13 cellular contexts compared by ENCODE assay signal in the genomic region with DNA sequence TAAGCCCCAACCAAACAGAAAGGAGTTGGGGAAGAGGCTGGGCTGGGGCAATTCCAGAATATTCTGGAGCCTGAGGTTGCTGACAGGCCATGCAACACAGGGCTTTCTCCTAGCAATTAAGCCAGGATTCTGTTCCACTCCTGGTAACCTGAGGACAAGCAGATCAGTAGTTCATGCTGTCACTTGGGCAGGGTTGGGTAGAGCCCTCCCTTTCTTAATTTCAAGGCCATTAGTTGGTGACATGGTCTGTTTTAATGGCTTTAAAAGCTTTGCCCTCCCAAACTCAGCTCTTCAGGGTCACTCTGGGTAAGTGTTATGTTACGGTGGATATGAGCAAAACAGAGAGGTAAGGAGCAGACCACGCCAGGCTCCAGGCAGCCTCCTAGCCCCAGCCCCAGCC. TPM values are rescaled to one million over a fixed set of nuclear protein-coding genes. Genes with fewer than 3 reads are reported as not detected.
DNase-seq lines count a peak whose midpoint lies in the region; ATAC-seq and TF ChIP-seq lines count a peak whose summit lies in the region.
"Had no signal": no experiment of that assay in that cellular context is flagged by ENCODE, and none has a peak within 500 bp of the region (broad histone marks: within the 10 kb centered on the region; RNA-seq: fewer than 3 reads in every experiment).

No MANE protein-coding gene starts in this region.

- TF ChIP-seq POLR2A in right lobe of liver (IDR thresholded peaks at IDR 0.05) = no peak

- H3K9ac ChIP-seq in H9 (ENCODE audit: extremely low read depth, insufficient read length, low read length) = no peak overlapping the region
- peak overlapping the region in 2 of 5 donors; percentile 11 to 31 for H3K9ac ChIP-seq in subcutaneous abdominal adipose tissue (ENCODE audit: low read length in 5 of 5)
- H3K9ac ChIP-seq: neural progenitor cell had no signal

- peak overlapping the region; percentile 64; the same call in 1 of the 2 replicates for H3K14ac ChIP-seq in H9 (ENCODE audit: insufficient read depth, low read length)

- no peak overlapping the region for H2BK20ac ChIP-seq in H9 (ENCODE audit: low read depth, low read length, poor library complexity, severe bottlenecking)

- H3K36me3 ChIP-seq in WERI-Rb-1 (peaks cover 26% of the 10 kb centered on the region), mesodermal cell (ENCODE audit: control insufficient read depth, insufficient read depth, low read length) (peaks cover 34% of the 10 kb centered on the region), subcutaneous abdominal adipose tissue (ENCODE audit: control insufficient read depth in 5 of 5, insufficient read depth in 5 of 5, low read length in 5 of 5) (peaks cover 0 to 33% (median 26%) of the 10 kb centered on the region in 5 donors), right lobe of liver (no peaks in the 10 kb centered on the region)
- H3K36me3 ChIP-seq: neural progenitor cell had no signal

- no peaks in the 10 kb centered on the region for H4K20me1 ChIP-seq in H9 (ENCODE audit: control insufficient read depth, insufficient read depth, insufficient read length)

- no peak overlapping the region for H4K5ac ChIP-seq in H9 (ENCODE audit: insufficient read length, low read depth, low read length)

- intact Hi-C loops in right lobe of liver (cut with DNase I) = no loop called here

- H3K27ac ChIP-seq in H9 (ENCODE audit: insufficient read length, low read depth, low read length) = no peak overlapping the region
- peak overlapping the region; percentile 84 for H3K27ac ChIP-seq in WERI-Rb-1
- peak overlapping the region; percentile 58 for H3K27ac ChIP-seq in mesodermal cell (ENCODE audit: low read depth, low read length, severe bottlenecking)
- peak overlapping the region; percentile 4 for H3K27ac ChIP-seq in subcutaneous abdominal adipose tissue (ENCODE audit: low read depth, low read length)
- H3K27ac ChIP-seq in right lobe of liver = peak overlapping the region in 1 of 3 donors; percentile 51
- H3K27ac ChIP-seq: neural progenitor cell, SK-N-MC had no signal

- peaks cover 2% of the 10 kb centered on the region for H3K23me2 ChIP-seq in H9 (ENCODE audit: insufficient read length, low read depth, low read length, poor library complexity, severe bottlenecking)

- POLR2A ChIA-PET in naive thymus-derived CD8-positive, alpha-beta T cell (lab: Charles Lee) = interaction anchor here (0.6 kb wide), 1 partner anchor 100 kb away, joined by 4 read pairs; no protein-coding TSS in a partner anchor

- ATAC-seq in stimulated activated naive B cell treated with anti-CD40 and anti-IgM and Interleukin-4, amounts not matched to agents 10 μg/mL and 1 μg/mL and 100 μg/mL, for 72 hours (replicated peaks) = no peak
- no peak for ATAC-seq in naive thymus-derived CD8-positive, alpha-beta T cell
- ATAC-seq in right lobe of liver (no peak), HG02885 (IDR thresholded peaks at IDR 0.05; ENCODE audit: poor library complexity, unreplicated experiment) (no peak)

- no peaks in the 10 kb centered on the region for H3K27me3 ChIP-seq in H9 (ENCODE audit: insufficient read depth, low read length)
- H3K27me3 ChIP-seq in WERI-Rb-1 (ENCODE audit: insufficient read depth, low read depth, severe bottlenecking) = no peaks in the 10 kb centered on the region
- no peaks in the 10 kb centered on the region for H3K27me3 ChIP-seq in subcutaneous abdominal adipose tissue (ENCODE audit: control insufficient read depth in 5 of 5, insufficient read depth in 4 of 5, low read length in 5 of 5)
- H3K27me3 ChIP-seq in right lobe of liver = no peaks in the 10 kb centered on the region
- H3K27me3 ChIP-seq: neural progenitor cell had no signal

- no peak overlapping the region for H4K8ac ChIP-seq in H9 (replicated peaks; ENCODE audit: insufficient read length, low read depth, low read length)

- H2BK5ac ChIP-seq in H9 (ENCODE audit: insufficient read length, low read length) = no peak overlapping the region

- TF ChIP-seq CTCF in H9 (conservative IDR thresholded peaks at IDR 0.05) = no peak
- TF ChIP-seq CTCF in WERI-Rb-1 (IDR thresholded peaks at IDR 0.05; ENCODE audit: low read depth, low read length) = no peak
- TF ChIP-seq CTCF in right lobe of liver (IDR thresholded peaks at IDR 0.05) = no peak

- no peaks in the 10 kb centered on the region for H3K9me3 ChIP-seq in H9 (ENCODE audit: control insufficient read depth, low read depth, low read length)
- H3K9me3 ChIP-seq in WERI-Rb-1 (ENCODE audit: severe bottlenecking) = no peaks in the 10 kb centered on the region
- no peaks in the 10 kb centered on the region for H3K9me3 ChIP-seq in mesodermal cell (ENCODE audit: control insufficient read depth, low read length)
- no peaks in the 10 kb centered on the region for H3K9me3 ChIP-seq in subcutaneous abdominal adipose tissue (ENCODE audit: control insufficient read depth in 5 of 5, low read length in 5 of 5)
- H3K9me3 ChIP-seq in right lobe of liver = no peaks in the 10 kb centered on the region

- no peak overlapping the region for H3K56ac ChIP-seq in H9 (ENCODE audit: insufficient read length, low read depth, low read length)

- DNase-seq in H9 (no peak), WERI-Rb-1 (peak; percentile 75), right lobe of liver (no peak)
- no peak for DNase-seq in stimulated activated naive B cell treated with anti-CD40 and anti-IgM and Interleukin-4, amounts not matched to agents 10 μg/mL and 1 μg/mL and 100 μg/mL, for 72 hours
- no peak for DNase-seq in naive thymus-derived CD8-positive, alpha-beta T cell
- DNase-seq: GF-D8; stimulated activated CD8-positive, alpha-beta memory T cell treated with anti-CD3 and anti-CD28 coated beads, Interleukin-4, amount 100 ng/mL, for 48 hours had no signal

- no peaks in the 10 kb centered on the region; the same call in 1 of the 2 replicates for H3K27me3 Mint-ChIP-seq in H9 (ENCODE audit: low read depth)
- peaks cover 5 to 8% of the 10 kb centered on the region in 2 donors for H3K27me3 Mint-ChIP-seq in stimulated activated naive B cell treated with anti-CD40 and anti-IgM and Interleukin-4, amounts not matched to agents 10 μg/mL and 1 μg/mL and 100 μg/mL, for 72 hours
- H3K27me3 Mint-ChIP-seq in naive thymus-derived CD8-positive, alpha-beta T cell = peaks cover 0 to 5% (median 1%) of the 10 kb centered on the region in 5 donors

- no peak overlapping the region for H2BK15ac ChIP-seq in H9 (ENCODE audit: low read depth, low read length)

- no peak overlapping the region for H3K18ac ChIP-seq in H9 (ENCODE audit: insufficient read length, low read depth, low read length)

- H3T11ph ChIP-seq in H9 (ENCODE audit: low read length) = no peak overlapping the region

- no peak overlapping the region for H3K23ac ChIP-seq in H9 (ENCODE audit: insufficient read length, low read depth, low read length)

- no peaks in the 10 kb centered on the region for H3K79me2 ChIP-seq in H9 (ENCODE audit: insufficient read depth, low read length)

- H3K4ac ChIP-seq in H9 (ENCODE audit: low read depth, low read length) = no peak overlapping the region

- H3K9me3 Mint-ChIP-seq in H9 = no peaks in the 10 kb centered on the region
- no peaks in the 10 kb centered on the region for H3K9me3 Mint-ChIP-seq in stimulated activated naive B cell treated with anti-CD40 and anti-IgM and Interleukin-4, amounts not matched to agents 10 μg/mL and 1 μg/mL and 100 μg/mL, for 72 hours
- no peaks in the 10 kb centered on the region for H3K9me3 Mint-ChIP-seq in naive thymus-derived CD8-positive, alpha-beta T cell
- H3K9me3 Mint-ChIP-seq: neural progenitor cell had no signal

- no peak overlapping the region for H3K4me3 Mint-ChIP-seq in H9
- H3K4me3 Mint-ChIP-seq in stimulated activated naive B cell treated with anti-CD40 and anti-IgM and Interleukin-4, amounts not matched to agents 10 μg/mL and 1 μg/mL and 100 μg/mL, for 72 hours = no peak overlapping the region
- H3K4me3 Mint-ChIP-seq in naive thymus-derived CD8-positive, alpha-beta T cell = no peak overlapping the region
- H3K4me3 Mint-ChIP-seq: neural progenitor cell had no signal

- no peak overlapping the region for H2AK5ac ChIP-seq in H9 (ENCODE audit: insufficient read length, low read length)

- H3K4me1 ChIP-seq in H9 (ENCODE audit: insufficient read depth, low read length) = no peaks in the 10 kb centered on the region
- H3K4me1 ChIP-seq in mesodermal cell (ENCODE audit: control insufficient read depth, insufficient read depth, low read length, poor library complexity, severe bottlenecking) = peaks cover 22% of the 10 kb centered on the region
- H3K4me1 ChIP-seq in subcutaneous abdominal adipose tissue (ENCODE audit: control insufficient read depth in 5 of 5, insufficient read depth in 5 of 5, low read length in 5 of 5) = peaks cover 8 to 56% (median 50%) of the 10 kb centered on the region in 5 donors
- no peaks in the 10 kb centered on the region for H3K4me1 ChIP-seq in right lobe of liver

- no CpG with 5 or more reads among the region's 2 CpGs for WGBS in H9 (ENCODE audit: extremely low coverage, insufficient read length, low lambda C conversion rate)
- 85% methylated on average over 2 of the region's 2 CpGs; no CpG with 5 or more reads in 1 of the 2 experiments for WGBS in mesodermal cell (ENCODE audit: insufficient coverage in 2 of 2), 2 experiments
- WGBS in right lobe of liver (ENCODE audit: insufficient coverage, low coverage, low lambda C conversion rate, missing lambda C conversion rate) = no CpG with 5 or more reads among the region's 2 CpGs

- no peak overlapping the region for H2BK120ac ChIP-seq in H9 (ENCODE audit: low read depth, low read length, poor library complexity, severe bottlenecking)

- no peaks in the 10 kb centered on the region for H3K79me1 ChIP-seq in H9 (ENCODE audit: insufficient read depth, low read depth, low read length, poor library complexity, severe bottlenecking)

- peaks cover 16 to 22% of the 10 kb centered on the region in 2 experiments; a peak in 3 of 4 replicates for H3K4me1 Mint-ChIP-seq in H9
- H3K4me1 Mint-ChIP-seq in stimulated activated naive B cell treated with anti-CD40 and anti-IgM and Interleukin-4, amounts not matched to agents 10 μg/mL and 1 μg/mL and 100 μg/mL, for 72 hours = peaks cover 13 to 35% of the 10 kb centered on the region in 2 donors
- H3K4me1 Mint-ChIP-seq in naive thymus-derived CD8-positive, alpha-beta T cell = peaks cover 20 to 34% (median 28%) of the 10 kb centered on the region in 4 donors

- H3K27ac Mint-ChIP-seq in H9 = peak overlapping the region in 1 of 3 experiments; percentile 34; a peak in 3 of 7 replicates
- no peak overlapping the region for H3K27ac Mint-ChIP-seq in stimulated activated naive B cell treated with anti-CD40 and anti-IgM and Interleukin-4, amounts not matched to agents 10 μg/mL and 1 μg/mL and 100 μg/mL, for 72 hours
- H3K27ac Mint-ChIP-seq in naive thymus-derived CD8-positive, alpha-beta T cell = peak overlapping the region in 2 of 10 donors; percentile 28 to 63

- H3K4me3 ChIP-seq in WERI-Rb-1 (ENCODE audit: low read depth, low read length) (no peak overlapping the region), mesodermal cell (ENCODE audit: extremely low read depth, insufficient read depth, low read length, poor library complexity, severe bottlenecking) (no peak overlapping the region), subcutaneous abdominal adipose tissue (ENCODE audit: low read depth in 1 of 5, low read length in 5 of 5) (no peak overlapping the region), right lobe of liver (no peak overlapping the region)
- H3K4me3 ChIP-seq: neural progenitor cell, SK-N-MC had no signal

- H4K91ac ChIP-seq in H9 (ENCODE audit: insufficient read length, low read depth, low read length) = no peak overlapping the region

- H3K36me3 Mint-ChIP-seq in H9 (ENCODE audit: insufficient read depth in 1 of 3, low read depth in 3 of 3) = peaks cover 2 to 17% (median 15%) of the 10 kb centered on the region in 3 experiments; a peak in 6 of 7 replicates
- H3K36me3 Mint-ChIP-seq in stimulated activated naive B cell treated with anti-CD40 and anti-IgM and Interleukin-4, amounts not matched to agents 10 μg/mL and 1 μg/mL and 100 μg/mL, for 72 hours = peaks cover 0 to 2% of the 10 kb centered on the region in 2 donors
- H3K36me3 Mint-ChIP-seq in naive thymus-derived CD8-positive, alpha-beta T cell = no peaks in the 10 kb centered on the region

- H2BK12ac ChIP-seq in H9 (ENCODE audit: insufficient read length, low read depth, low read length) = no peak overlapping the region

- H3K4me2 ChIP-seq in H9 (ENCODE audit: insufficient read depth, insufficient read length, low read length) = no peak overlapping the region
- H3K4me2 ChIP-seq: neural progenitor cell had no signal

- H2AFZ ChIP-seq in H9 (ENCODE audit: low read length) = no peak overlapping the region
- H2AFZ ChIP-seq: neural progenitor cell had no signal

RNA-seq across cellular contexts. Expression of a gene that starts 27.7 kb away (rescaled TPM):
- total RNA-seq in H9 (2021) = 0.42 and 0.66 TPM in 2 replicates
- polyA plus RNA-seq in mesodermal cell (2013, experiment 1 of 2) = 0.33 TPM
- 0.40 TPM for polyA plus RNA-seq in mesodermal cell (2013, experiment 2 of 2)
- under 1 TPM in 1 of 2 experiments, not detected in 1; 0.86 TPM for total RNA-seq in naive thymus-derived CD8-positive, alpha-beta T cell
- polyA plus RNA-seq in naive thymus-derived CD8-positive, alpha-beta T cell = not detected
- 1 to 10 TPM in 1 of 6 experiments, under 1 TPM in 5; 0.19 to 1.0 (median 0.53) TPM for total RNA-seq in right lobe of liver
- polyA plus RNA-seq: keratinocyte had no signal

RNA-seq across cellular contexts. Expression of a gene that starts 34.7 kb away (rescaled TPM):
- total RNA-seq in H9 (2021) = 101 and 106 TPM in 2 replicates
- polyA plus RNA-seq in mesodermal cell (2013, experiment 1 of 2) = 20.2 TPM
- polyA plus RNA-seq in mesodermal cell (2013, experiment 2 of 2) = 19.1 TPM
- total RNA-seq in naive thymus-derived CD8-positive, alpha-beta T cell = 100 to 1,000 TPM; 151 to 156 TPM
- 10 to 100 TPM; 27.5 to 45.1 (median 36.7) TPM for polyA plus RNA-seq in naive thymus-derived CD8-positive, alpha-beta T cell
- total RNA-seq in right lobe of liver = 10 to 100 TPM; 12.7 to 27.8 (median 18.7) TPM

RNA-seq across cellular contexts. Expression of a gene that starts 49.9 kb away (rescaled TPM):
- total RNA-seq in H9 (2021) = 29.0 and 30.3 TPM in 2 replicates
- 79.6 TPM for polyA plus RNA-seq in mesodermal cell (2013, experiment 1 of 2)
- polyA plus RNA-seq in mesodermal cell (2013, experiment 2 of 2) = 74.1 TPM
- total RNA-seq in naive thymus-derived CD8-positive, alpha-beta T cell = 1 to 10 TPM; 6.2 to 7.3 TPM
- under 1 TPM; 0.22 to 0.75 (median 0.60) TPM for polyA plus RNA-seq in naive thymus-derived CD8-positive, alpha-beta T cell
- total RNA-seq in right lobe of liver = 10 to 100 TPM; 18.9 to 36.1 (median 26.7) TPM
